In the genomic region with DNA sequence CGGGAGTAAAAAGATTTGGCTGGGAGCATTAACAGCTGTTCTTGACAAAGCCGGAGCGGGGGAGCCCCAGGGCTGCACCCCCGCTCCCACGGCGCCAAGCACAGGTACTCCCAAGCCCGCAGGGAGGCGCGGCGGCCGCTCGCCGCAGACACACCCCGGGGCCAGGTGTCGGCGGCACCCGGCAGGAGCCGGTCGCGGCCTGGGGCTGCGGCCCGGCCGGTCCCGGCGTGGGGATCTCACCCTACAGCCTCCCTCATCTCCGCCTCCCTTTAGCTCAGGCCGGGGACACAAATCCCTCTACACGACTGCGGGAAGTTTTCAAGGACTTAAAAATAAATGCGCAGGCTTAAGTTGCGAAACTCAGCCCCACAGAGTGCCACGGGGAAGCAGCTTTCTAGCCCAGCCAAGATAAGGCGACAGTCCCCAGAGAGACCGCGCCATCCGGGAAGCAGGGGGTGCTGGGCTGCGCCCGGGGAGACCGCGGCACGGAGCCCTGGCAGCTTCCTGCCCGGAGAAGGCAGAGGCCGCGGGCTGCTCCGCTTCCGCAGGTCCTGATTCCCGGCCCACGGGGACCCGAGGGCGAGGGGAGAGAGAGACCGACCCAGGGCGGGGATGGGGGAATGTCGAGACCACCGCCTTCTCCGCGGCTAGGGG, we compare ENCODE assay signal across 9 cellular contexts. TPM values are rescaled to one million over a fixed set of nuclear protein-coding genes. Genes with fewer than 3 reads are reported as not detected.
DNase-seq lines count a peak whose midpoint lies in the region; ATAC-seq, FAIRE-seq and TF ChIP-seq lines count a peak whose summit lies in the region.
"Had no signal": no experiment of that assay in that cellular context is flagged by ENCODE, and none has a peak within 500 bp of the region (broad histone marks: within the 10 kb centered on the region; RNA-seq: fewer than 3 reads in every experiment).

No MANE protein-coding gene starts in this region.

- H2AFZ ChIP-seq in OCI-LY1 (ENCODE audit: low read length) (no peak overlapping the region), GM12878 (ENCODE audit: control insufficient read depth, low read depth, low read length) (peak overlapping the region; percentile 86)

- H3K9me3 ChIP-seq in OCI-LY1 (ENCODE audit: low read length) = no peaks in the 10 kb centered on the region
- H3K9me3 ChIP-seq in GM12878 (replicated peaks; ENCODE audit: control insufficient read depth, insufficient read depth, low read length) = no peaks in the 10 kb centered on the region

- no peak for FAIRE-seq in GM12878 (lab: Jason Lieb, UNC)
- FAIRE-seq: endometrium had no signal

- in situ Hi-C loops in GM12878 (cut with MboI) = no loop called here

- H3K9ac ChIP-seq in OCI-LY1 (ENCODE audit: low read length) = peak overlapping the region; percentile 21; the same call in 1 of the 2 replicates
- peak overlapping the region; percentile 88 for H3K9ac ChIP-seq in GM12878 (ENCODE audit: control insufficient read depth, insufficient read depth, low read length)

- no peaks in the 10 kb centered on the region for H4K20me1 ChIP-seq in OCI-LY1 (ENCODE audit: insufficient read depth, low read length)
- H4K20me1 ChIP-seq in GM12878 (ENCODE audit: control insufficient read depth, insufficient read depth) = no peaks in the 10 kb centered on the region

- ATAC-seq in GM19025 (IDR thresholded peaks at IDR 0.05; ENCODE audit: low read depth, unreplicated experiment) (peak; percentile 44), HG03108 (IDR thresholded peaks at IDR 0.05; ENCODE audit: unreplicated experiment) (peak; percentile 43), GM12878 (peak; percentile 60), sciatic nerve (peak; percentile 52)

- no peaks in the 10 kb centered on the region for H3K9me2 ChIP-seq in OCI-LY1 (ENCODE audit: low read depth, low read length)

- no peak for TF ChIP-seq POLR2A in GM12878 (IDR thresholded peaks at IDR 0.05; ENCODE audit: low read depth, low read length)

- H3K36me3 ChIP-seq in OCI-LY1 (ENCODE audit: insufficient read depth, low read length) = no peaks in the 10 kb centered on the region
- H3K36me3 ChIP-seq in GM12878 (ENCODE audit: control insufficient read depth in 2 of 2, insufficient read depth in 2 of 2, low read length in 1 of 2) = 0 out of 4 replicates have a peak, but pooled peaks cover 0 to 5% of the 10 kb centered on the region in 2 experiments

- H3F3A ChIP-seq in OCI-LY1 (ENCODE audit: insufficient read depth, low read length) = no peaks in the 10 kb centered on the region

- SMC1A ChIA-PET in GM12878 (lab: Charles Lee; ENCODE audit: uncharacterized antibody, unreplicated experiment) = interaction anchor here (0.8 to 6.6 kb wide), 29 partner anchors 9 to 347 kb away, joined by 3 to 102 read pairs (median 4); no protein-coding TSS in a partner anchor

- WGBS in GM12878 (ENCODE audit: insufficient coverage, insufficient replicate concordance, low lambda C conversion rate, missing lambda C conversion rate) = 1% methylated on average over 56 of the region's 56 CpGs

- POLR2A ChIA-PET in GM12878 (lab: Charles Lee) = interaction anchor here (1.0 to 4.0 kb wide), 7 partner anchors 9 to 167 kb away, joined by 3 to 21 read pairs (median 7); no protein-coding TSS in a partner anchor

- TF ChIP-seq EP300 in GM12878 (IDR thresholded peaks at IDR 0.05; ENCODE audit: borderline replicate concordance in 1 of 2, control insufficient read depth in 1 of 2, low read depth in 2 of 2, low read length in 2 of 2) = no peak

- no peaks in the 10 kb centered on the region for H3K9me3 Mint-ChIP-seq in Calu3 (ENCODE audit: low read depth, unreplicated experiment)

- H3K4me2 ChIP-seq in OCI-LY1 (ENCODE audit: low read length) (peak overlapping the region; percentile 84), GM12878 (ENCODE audit: control insufficient read depth, insufficient read depth) (peak overlapping the region; percentile 85)

- H3K27me3 ChIP-seq in OCI-LY1 (ENCODE audit: insufficient read depth, low read length) (0 out of 2 replicates have a peak, but pooled peaks cover 5% of the 10 kb centered on the region), GM12878 (replicated peaks in 1 of 2; ENCODE audit: control insufficient read depth in 2 of 2, insufficient read depth in 2 of 2, low read length in 1 of 2) (no peaks in the 10 kb centered on the region)

- intact Hi-C loops in Calu3 (cut with micrococcal nuclease; ENCODE audit: unreplicated experiment) (no loop called here), GM12878 (cut with micrococcal nuclease; ENCODE audit: unreplicated experiment) (loop anchor here (2.0 to 10.0 kb wide), 6 partner anchors 59 to 345 kb away; no protein-coding TSS in a partner anchor), sciatic nerve (cut with DNase I) (no loop called here)

- H3K79me2 ChIP-seq in OCI-LY1 (ENCODE audit: insufficient read depth, low read length) = no peaks in the 10 kb centered on the region
- H3K79me2 ChIP-seq in GM12878 (ENCODE audit: control insufficient read depth, insufficient read depth, low read length) = peaks cover 51% of the 10 kb centered on the region

- TF ChIP-seq CTCF in Calu3 (IDR thresholded peaks at IDR 0.05; ENCODE audit: unreplicated experiment) = no peak
- no peak for TF ChIP-seq CTCF in OCI-LY1 (IDR thresholded peaks at IDR 0.05; ENCODE audit: low read length)
- TF ChIP-seq CTCF in GM12878 (IDR thresholded peaks at IDR 0.05 in 2 of 3, conservative IDR thresholded peaks at IDR 0.05 in 1 of 3; ENCODE audit: control insufficient read depth in 2 of 3, extremely low read depth in 1 of 3, insufficient read depth in 1 of 3, low read depth in 3 of 3, low read length in 3 of 3) = peak; percentile 11 to 20 (median 13); a peak in 2 of 6 replicates

- CTCF ChIA-PET in Calu3 (lab: Charles Lee) (interaction anchor here (1.3 to 1.6 kb wide), 2 partner anchors 19 to 43 kb away, joined by 3 to 4 read pairs; no protein-coding TSS in a partner anchor), GM12878 (lab: Yijun Ruan, JAX) (interaction anchor here (0.6 to 4.7 kb wide), 24 partner anchors 9 to 338 kb away, joined by 3 to 37 read pairs (median 4); partner anchors contain the start of gene CBR4)

- no peaks in the 10 kb centered on the region for H3K27me3 Mint-ChIP-seq in Calu3 (ENCODE audit: unreplicated experiment)

- H3K4me1 ChIP-seq in OCI-LY1 (ENCODE audit: insufficient read depth, low read length, severe bottlenecking) = peaks cover 9% of the 10 kb centered on the region
- peaks cover 14% of the 10 kb centered on the region for H3K4me1 ChIP-seq in GM12878 (ENCODE audit: control insufficient read depth, insufficient read depth, low read length)

- DNase-seq in Calu3 = peak; percentile 45
- DNase-seq in GM12878 (ENCODE audit: low read depth, low spot score) = no peak
- peak; percentile 75 for DNase-seq in sciatic nerve (ENCODE audit: low spot score)
- no peak for DNase-seq in HPDE6-E6E7 (ENCODE audit: extremely low spot score)

- no peak overlapping the region for H3K27ac ChIP-seq in OCI-LY1 (ENCODE audit: low read depth, low read length, poor library complexity, severe bottlenecking)
- H3K27ac ChIP-seq in GM12878 (ENCODE audit: control insufficient read depth, insufficient read depth) = peak overlapping the region; percentile 75

- peaks cover 59% of the 10 kb centered on the region for H3K36me3 Mint-ChIP-seq in Calu3 (ENCODE audit: insufficient read depth, unreplicated experiment)

- peak overlapping the region; percentile 92 for H3K4me3 Mint-ChIP-seq in Calu3 (ENCODE audit: low read depth, unreplicated experiment)

- peak overlapping the region; percentile 53 for H3K4me3 ChIP-seq in OCI-LY1 (ENCODE audit: low read depth, low read length, poor library complexity, severe bottlenecking)
- peak overlapping the region; percentile 80 for H3K4me3 ChIP-seq in GM12878
- H3K4me3 ChIP-seq in iPS-11a (ENCODE audit: low read depth, low read length) = peak overlapping the region; percentile 83

- RAD21 ChIA-PET in GM12878 (lab: Charles Lee; ENCODE audit: unreplicated experiment) = interaction anchor here (0.5 to 6.0 kb wide), 28 partner anchors 9 to 558 kb away, joined by 3 to 64 read pairs (median 5); partner anchors contain the start of gene CBR4

- peaks cover 27% of the 10 kb centered on the region for H3K4me1 Mint-ChIP-seq in Calu3 (ENCODE audit: low read depth, unreplicated experiment)

- peak overlapping the region; percentile 75 for H3K27ac Mint-ChIP-seq in Calu3 (ENCODE audit: unreplicated experiment)

- BruUV-seq in Calu3 (replicated peaks; lab: Mats Ljungman, UMichigan) (no TSS peak), GM12878 (replicated peaks; lab: Mats Ljungman, UMichigan) (no TSS peak)

- peak; percentile 31 for TF ChIP-seq RAD21 in GM12878 (IDR thresholded peaks at IDR 0.05; ENCODE audit: insufficient read depth, low read depth, low read length)

TF ChIP-seq in GM12878, 131 proteins besides CTCF, POLR2A, EP300 and RAD21 (continues in another document):
- TF ChIP-seq TCF3 (IDR thresholded peaks at IDR 0.05; ENCODE audit: borderline replicate concordance, insufficient read depth, low read depth, low read length) = 0 out of 2 replicates have a peak, but pooled peaks have one; percentile 63
- TF ChIP-seq ASH2L (IDR thresholded peaks at IDR 0.05; ENCODE audit: borderline replicate concordance, low read depth) = 0 out of 2 replicates have a peak, but pooled peaks have one; percentile 26
- TF ChIP-seq TCF12 (IDR thresholded peaks at IDR 0.05; ENCODE audit: low read depth, low read length) = peak; percentile 46; the same call in 1 of the 2 replicates
- no peak for TF ChIP-seq ETV6 (conservative IDR thresholded peaks at IDR 0.05 in 1 of 2, IDR thresholded peaks at IDR 0.05 in 1 of 2; ENCODE audit: borderline replicate concordance in 1 of 2, low read depth in 1 of 2)

RNA-seq across cellular contexts. Expression of gene SH3RF1, which starts 0.5 kb away (rescaled TPM):
- total RNA-seq in Calu3 (2022) (64.6 and 70.1 TPM in 2 replicates), GM12878 (2014; rRNA removed) (10.0 and 10.4 TPM in 2 replicates), GM12878 (2014; rRNA removed; fragmentation: Illumina TruSeq; extraction: Trizol) (8.1 and 8.5 TPM in 2 replicates), GM12878 (2021) (22.2 and 22.5 TPM in 2 replicates), sciatic nerve (15.6 TPM)
- 75.3 and 97.7 TPM in 2 replicates for total RNA-seq in GM12878 (2013; cell fraction: nucleolus; rRNA removed)
- 2.5 TPM for polyA plus RNA-seq in GM12878 (2011; ENCODE audit: low read depth)
- polyA plus RNA-seq in GM12878 (2011; rRNA removed) (6.5 and 6.9 TPM in 2 replicates), GM12878 (2014; fragmentation: Illumina TruSeq; extraction: Trizol) (10.1 and 10.8 TPM in 2 replicates), GM12878 (2014; fragmentation: Nextera tagmentation; extraction: Ambion mirVana) (10 to 100 TPM in 1 of 2 experiments, 1 to 10 TPM in 1; 4.5 to 10.7 TPM), GM12878 (2014; rRNA removed) (7.1 and 8.8 TPM in 2 replicates), GM12878 (2016; fragmentation: Nextera tagmentation; extraction: Ambion mirVana) (10 to 100 TPM; 16.2 to 18.4 TPM)
- 7.1 and 7.4 TPM in 2 replicates for polyA plus RNA-seq in GM12878 (2011; cell fraction: cytosol; rRNA removed)
- polyA plus RNA-seq in GM12878 (2011; cell fraction: nucleus; rRNA removed) = 9.4 and 10.8 TPM in 2 replicates
- polyA plus RNA-seq in GM12878 (2012) = 3.5 and 4.4 TPM in 2 replicates
- 33.0 and 48.6 TPM in 2 replicates for polyA minus RNA-seq in GM12878 (2011; rRNA and poly(A)+ RNA removed)
- polyA minus RNA-seq in GM12878 (2011; cell fraction: cytosol; rRNA and poly(A)+ RNA removed) = 10.5 and 13.1 TPM in 2 replicates
- 19.3 and 32.3 TPM in 2 replicates for polyA minus RNA-seq in GM12878 (2011; cell fraction: nucleus; rRNA and poly(A)+ RNA removed)

Comparison
In these comparisons a context has a peak if more than half of its experiments do, and no peak if none do; other contexts are left out.
1. DNase-seq: peak in Calu3 (single experiment) and sciatic nerve (single experiment); none in GM12878 (single experiment) and HPDE6-E6E7 (single experiment).
2. CTCF ChIP-seq: peak in GM12878 (3 of 3); none in Calu3 (single experiment) and OCI-LY1 (single experiment).
3. Peak in every context shown above with its lines, with median percentiles within 50 percentile points of each other: ATAC-seq and H3K4me3 ChIP-seq.